Comparison of ENCODE assay signal across 8 cellular contexts in genomic region chr14:23321572-23322547, GRCh38. TPM values are rescaled to one million over a fixed set of nuclear protein-coding genes. Genes with fewer than 3 reads are reported as not detected.
DNase-seq lines count a peak whose midpoint lies in the region; ATAC-seq, FAIRE-seq and TF ChIP-seq lines count a peak whose summit lies in the region.

No MANE protein-coding gene starts in this region.

- no peaks in the 10 kb centered on the region for H3K27me3 Mint-ChIP-seq in activated naive CD4-positive, alpha-beta T cell treated with anti-CD3 and anti-CD28 coated beads, Interleukin-2, amount 50 U/mL, for 24 hours

- H3K27me3 ChIP-seq in heart left ventricle, result no peaks in the 10 kb centered on the region
- H3K27me3 ChIP-seq in psoas muscle (ENCODE audit: insufficient read depth in 3 of 3, low read length in 2 of 3), result no peaks in the 10 kb centered on the region

- peaks cover 35% of the 10 kb centered on the region for H3K4me1 Mint-ChIP-seq in activated naive CD4-positive, alpha-beta T cell treated with anti-CD3 and anti-CD28 coated beads, Interleukin-2, amount 50 U/mL, for 24 hours

- no peaks in the 10 kb centered on the region for H3K9me3 ChIP-seq in heart left ventricle
- H3K9me3 ChIP-seq in psoas muscle, result no peaks in the 10 kb centered on the region

- TF ChIP-seq CTCF in heart left ventricle (IDR thresholded peaks at IDR 0.05), result peak in 1 of 12 donors; percentile 4
- no peak for TF ChIP-seq CTCF in psoas muscle (IDR thresholded peaks at IDR 0.05)

- peak overlapping the region; percentile 96 for H3K4me3 Mint-ChIP-seq in activated naive CD4-positive, alpha-beta T cell treated with anti-CD3 and anti-CD28 coated beads, Interleukin-2, amount 50 U/mL, for 24 hours

- ATAC-seq in HG03095 (IDR thresholded peaks at IDR 0.05; ENCODE audit: unreplicated experiment), result peak; percentile 2
- ATAC-seq in heart left ventricle, result peak in 2 of 4 donors; percentile 17 to 28
- ATAC-seq in psoas muscle, result peak; percentile 9 to 35 (median 22)

- FAIRE-seq in RCC 7860 (lab: Jason Lieb, UNC), result no peak

- intact Hi-C loops in heart left ventricle (cut with DNase I) (loop anchor here in 8 of 10 donors (1.0 to 10.0 kb wide), 7 partner anchors 15 to 243 kb away; partner anchors contain the start of genes AP1G2 (in 5 of the 8), NGDN (in 3 of the 8), BCL2L2 (in 1 of the 8) and THTPA (in 1 of the 8)), psoas muscle (cut with DNase I) (loop anchor here in 1 of 2 donors (5.0 to 10.0 kb wide), 2 partner anchors 145 to 233 kb away; partner anchors contain the start of genes NGDN, THTPA and ZFHX2)

- H3K4me3 ChIP-seq in heart left ventricle, result peak overlapping the region; percentile 84 to 99 (median 92)
- peak overlapping the region; percentile 98 for H3K4me3 ChIP-seq in psoas muscle

- peak overlapping the region; percentile 94 for H3K27ac Mint-ChIP-seq in activated naive CD4-positive, alpha-beta T cell treated with anti-CD3 and anti-CD28 coated beads, Interleukin-2, amount 50 U/mL, for 24 hours

- DNase-seq in NCI-H345 (lab: John Stamatoyannopoulos, UW) (peak; percentile 15), NCI-H345 treated with DMSO at 0.1 percent for 48 hours (lab: John Stamatoyannopoulos, UW; ENCODE audit: unreplicated experiment) (no peak), RCC 7860 (ENCODE audit: low spot score) (peak; percentile 22), heart left ventricle (peak in 4 of 5 donors; percentile 55 to 79 (median 59)), psoas muscle (peak; percentile 58 to 80), mesenteric fat pad (ENCODE audit: low spot score) (no peak)

- H3K27ac ChIP-seq in heart left ventricle (peak overlapping the region; percentile 89 to 98 (median 97)), psoas muscle (peak overlapping the region; percentile 97)

- no peak for TF ChIP-seq POLR2A in heart left ventricle (IDR thresholded peaks at IDR 0.05)

- H3K36me3 Mint-ChIP-seq in activated naive CD4-positive, alpha-beta T cell treated with anti-CD3 and anti-CD28 coated beads, Interleukin-2, amount 50 U/mL, for 24 hours, result peaks cover 18% of the 10 kb centered on the region

- no peaks in the 10 kb centered on the region for H3K9me3 Mint-ChIP-seq in activated naive CD4-positive, alpha-beta T cell treated with anti-CD3 and anti-CD28 coated beads, Interleukin-2, amount 50 U/mL, for 24 hours

- H3K36me3 ChIP-seq in heart left ventricle, result peaks cover 0 to 40% (median 33%) of the 10 kb centered on the region in 9 donors
- peaks cover 5 to 38% of the 10 kb centered on the region in 2 donors for H3K36me3 ChIP-seq in psoas muscle (ENCODE audit: insufficient read depth in 1 of 2, low read depth in 1 of 2)

- WGBS in heart left ventricle, 4 donors, result 0 to 1% (median 1%) methylated on average over 39 to 64 of the region's 64 CpGs
- WGBS in psoas muscle, 3 donors, result 0 to 1% (median 1%) methylated on average over 32 to 64 of the region's 64 CpGs

- peaks cover 4 to 26% (median 15%) of the 10 kb centered on the region in 12 donors for H3K4me1 ChIP-seq in heart left ventricle
- peaks cover 15% of the 10 kb centered on the region for H3K4me1 ChIP-seq in psoas muscle

RNA-seq across cellular contexts. Expression of gene PABPN1, which starts 0.6 kb away (rescaled TPM):
- total RNA-seq in heart left ventricle (10 to 100 TPM; 23.7 to 85.1 (median 62.5) TPM), psoas muscle (10 to 100 TPM; 65.2 to 84.0 (median 79.6) TPM), mesenteric fat pad (129 TPM)
- polyA plus RNA-seq in heart left ventricle (100 to 1,000 TPM in 1 of 2 donors, 10 to 100 TPM in 1; 48.6 to 102 TPM), psoas muscle (100 to 1,000 TPM in 2 of 3 donors, 10 to 100 TPM in 1; 73.6 to 104 (median 102) TPM)

RNA-seq across cellular contexts. Expression of gene BCL2L2, which starts 15.2 kb away (rescaled TPM):
- total RNA-seq in heart left ventricle, result 10 to 100 TPM; 30.0 to 40.3 (median 36.7) TPM
- polyA plus RNA-seq in heart left ventricle, result 10 to 100 TPM; 16.6 to 52.9 TPM
- total RNA-seq in psoas muscle, result 10 to 100 TPM; 17.8 to 30.2 (median 26.7) TPM
- 10 to 100 TPM; 12.1 to 23.8 (median 20.6) TPM for polyA plus RNA-seq in psoas muscle
- total RNA-seq in mesenteric fat pad, result 60.1 TPM

RNA-seq across cellular contexts. Expression of gene PPP1R3E, which starts 19.2 kb away (rescaled TPM):
- 10 to 100 TPM in 2 of 9 donors, 1 to 10 TPM in 7; 2.9 to 11.4 (median 5.6) TPM for total RNA-seq in heart left ventricle
- 10 to 100 TPM in 1 of 2 donors, 1 to 10 TPM in 1; 2.1 to 10.1 TPM for polyA plus RNA-seq in heart left ventricle
- 10 to 100 TPM in 2 of 4 donors, 1 to 10 TPM in 2; 6.4 to 15.2 (median 9.5) TPM for total RNA-seq in psoas muscle
- 10 to 100 TPM in 1 of 3 donors, 1 to 10 TPM in 2; 5.6 to 23.1 (median 9.9) TPM for polyA plus RNA-seq in psoas muscle
- 8.0 TPM for total RNA-seq in mesenteric fat pad

RNA-seq across cellular contexts. Expression of gene SLC22A17, which starts 30.8 kb away (rescaled TPM):
- total RNA-seq in heart left ventricle (10 to 100 TPM in 4 of 9 donors, 1 to 10 TPM in 5; 8.5 to 14.9 (median 9.9) TPM), psoas muscle (1 to 10 TPM in 3 of 4 donors, under 1 TPM in 1; 0.95 to 6.3 (median 1.8) TPM), mesenteric fat pad (7.0 TPM)
- polyA plus RNA-seq in heart left ventricle (1 to 10 TPM; 7.2 to 9.7 TPM), psoas muscle (1 to 10 TPM; 1.1 to 1.4 (median 1.2) TPM)

RNA-seq across cellular contexts. Expression of gene HOMEZ, which starts 35.9 kb away (rescaled TPM):
- total RNA-seq in heart left ventricle (10 to 100 TPM in 5 of 9 donors, 1 to 10 TPM in 4; 7.7 to 13.0 (median 10.0) TPM), psoas muscle (10 to 100 TPM in 2 of 4 donors, 1 to 10 TPM in 2; 6.3 to 13.4 (median 9.6) TPM), mesenteric fat pad (6.8 TPM)
- polyA plus RNA-seq in heart left ventricle (1 to 10 TPM; 6.2 to 9.2 TPM), psoas muscle (1 to 10 TPM; 3.5 to 4.8 (median 4.5) TPM)

Comparison
In these comparisons a context has a peak if more than half of its experiments do, and no peak if none do; other contexts are left out.
1. DNase-seq: peak in NCI-H345 (single experiment), RCC 7860 (single experiment), heart left ventricle (4 of 5) and psoas muscle (2 of 2); none in NCI-H345 treated with DMSO at 0.1 percent for 48 hours (single experiment) and mesenteric fat pad (single experiment).